1 cellular context compared by ENCODE assay signal in the genomic region with DNA sequence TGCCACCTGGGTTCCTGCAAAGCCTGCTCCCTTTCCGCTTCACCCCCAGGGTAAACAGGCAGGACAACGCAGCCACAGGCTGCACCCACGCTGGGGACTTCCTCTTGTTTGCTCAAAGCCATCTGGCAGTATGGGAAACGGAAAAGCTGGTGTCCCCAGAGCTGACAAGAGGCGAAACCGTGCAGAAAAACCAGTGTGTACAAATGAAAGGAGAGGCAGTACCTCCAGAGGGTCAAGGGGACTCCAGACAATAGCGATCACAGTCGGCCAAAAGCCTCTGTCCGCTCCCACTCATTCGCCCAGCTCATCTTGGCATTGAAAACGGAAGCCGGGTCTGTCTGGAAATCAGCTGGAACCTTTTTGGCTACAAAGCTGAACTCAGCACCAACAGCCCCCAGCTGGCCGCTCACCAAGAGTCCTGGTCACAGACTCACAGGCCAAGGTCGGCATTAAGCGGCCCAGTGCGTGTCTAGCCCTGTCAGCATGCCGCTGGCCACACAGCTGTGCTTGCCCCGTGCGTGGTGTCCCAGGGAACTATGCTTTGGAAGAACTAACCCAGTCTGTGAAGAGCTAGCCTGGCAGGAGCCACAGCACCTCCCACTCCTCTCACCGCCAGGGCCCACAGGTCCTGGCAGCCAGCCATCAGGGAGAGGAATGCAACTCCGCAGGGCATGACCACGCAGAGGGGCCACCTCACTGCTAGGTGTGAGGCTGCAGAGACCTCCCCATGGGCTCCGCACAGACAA.
TF ChIP-seq lines count a peak whose summit lies in the region.

No MANE protein-coding gene starts in this region.

TF ChIP-seq in HepG2, 621 proteins besides CTCF, POLR2A, EP300 and RAD21 (continued from another document and continues in another):
- TF ChIP-seq, protein P1, sequence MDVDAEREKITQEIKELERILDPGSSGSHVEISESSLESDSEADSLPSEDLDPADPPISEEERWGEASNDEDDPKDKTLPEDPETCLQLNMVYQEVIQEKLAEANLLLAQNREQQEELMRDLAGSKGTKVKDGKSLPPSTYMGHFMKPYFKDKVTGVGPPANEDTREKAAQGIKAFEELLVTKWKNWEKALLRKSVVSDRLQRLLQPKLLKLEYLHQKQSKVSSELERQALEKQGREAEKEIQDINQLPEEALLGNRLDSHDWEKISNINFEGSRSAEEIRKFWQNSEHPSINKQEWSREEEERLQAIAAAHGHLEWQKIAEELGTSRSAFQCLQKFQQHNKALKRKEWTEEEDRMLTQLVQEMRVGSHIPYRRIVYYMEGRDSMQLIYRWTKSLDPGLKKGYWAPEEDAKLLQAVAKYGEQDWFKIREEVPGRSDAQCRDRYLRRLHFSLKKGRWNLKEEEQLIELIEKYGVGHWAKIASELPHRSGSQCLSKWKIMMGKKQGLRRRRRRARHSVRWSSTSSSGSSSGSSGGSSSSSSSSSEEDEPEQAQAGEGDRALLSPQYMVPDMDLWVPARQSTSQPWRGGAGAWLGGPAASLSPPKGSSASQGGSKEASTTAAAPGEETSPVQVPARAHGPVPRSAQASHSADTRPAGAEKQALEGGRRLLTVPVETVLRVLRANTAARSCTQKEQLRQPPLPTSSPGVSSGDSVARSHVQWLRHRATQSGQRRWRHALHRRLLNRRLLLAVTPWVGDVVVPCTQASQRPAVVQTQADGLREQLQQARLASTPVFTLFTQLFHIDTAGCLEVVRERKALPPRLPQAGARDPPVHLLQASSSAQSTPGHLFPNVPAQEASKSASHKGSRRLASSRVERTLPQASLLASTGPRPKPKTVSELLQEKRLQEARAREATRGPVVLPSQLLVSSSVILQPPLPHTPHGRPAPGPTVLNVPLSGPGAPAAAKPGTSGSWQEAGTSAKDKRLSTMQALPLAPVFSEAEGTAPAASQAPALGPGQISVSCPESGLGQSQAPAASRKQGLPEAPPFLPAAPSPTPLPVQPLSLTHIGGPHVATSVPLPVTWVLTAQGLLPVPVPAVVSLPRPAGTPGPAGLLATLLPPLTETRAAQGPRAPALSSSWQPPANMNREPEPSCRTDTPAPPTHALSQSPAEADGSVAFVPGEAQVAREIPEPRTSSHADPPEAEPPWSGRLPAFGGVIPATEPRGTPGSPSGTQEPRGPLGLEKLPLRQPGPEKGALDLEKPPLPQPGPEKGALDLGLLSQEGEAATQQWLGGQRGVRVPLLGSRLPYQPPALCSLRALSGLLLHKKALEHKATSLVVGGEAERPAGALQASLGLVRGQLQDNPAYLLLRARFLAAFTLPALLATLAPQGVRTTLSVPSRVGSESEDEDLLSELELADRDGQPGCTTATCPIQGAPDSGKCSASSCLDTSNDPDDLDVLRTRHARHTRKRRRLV (CRISPR knock-in tag; IDR thresholded peaks at IDR 0.05): no peak
- TF ChIP-seq ZNF766 (CRISPR knock-in tag; IDR thresholded peaks at IDR 0.05; ENCODE audit: borderline replicate concordance) (no peak), MAZ (IDR thresholded peaks at IDR 0.05; ENCODE audit: borderline replicate concordance, low read depth, low read length) (no peak), MAZ (CRISPR knock-in tag; IDR thresholded peaks at IDR 0.05; ENCODE audit: low read depth) (no peak), ZFP37 (CRISPR knock-in tag; IDR thresholded peaks at IDR 0.05; ENCODE audit: borderline replicate concordance) (no peak), ZNF768 (CRISPR knock-in tag; IDR thresholded peaks at IDR 0.05) (no peak; the same call in 1 of the 2 replicates), HDAC1 (CRISPR knock-in tag; IDR thresholded peaks at IDR 0.05) (peak; percentile 89), SALL2 (CRISPR knock-in tag; IDR thresholded peaks at IDR 0.05) (0 out of 2 replicates have a peak, but pooled peaks have one; percentile 36), ZMYM2 (CRISPR knock-in tag; IDR thresholded peaks at IDR 0.05) (no peak), TARDBP (CRISPR knock-in tag; IDR thresholded peaks at IDR 0.05) (peak; percentile 67; the same call in 1 of the 2 replicates), HIVEP1 (CRISPR knock-in tag; IDR thresholded peaks at IDR 0.05) (0 out of 2 replicates have a peak, but pooled peaks have one; percentile 69), BRD4 (CRISPR knock-in tag; IDR thresholded peaks at IDR 0.05) (peak; percentile 71), ZNF629 (CRISPR knock-in tag; conservative IDR thresholded peaks at IDR 0.05) (no peak), EHMT2 (IDR thresholded peaks at IDR 0.05; ENCODE audit: borderline replicate concordance, low read depth, low read length) (no peak), FOXP1 (IDR thresholded peaks at IDR 0.05) (no peak), FOXP1 (CRISPR knock-in tag; IDR thresholded peaks at IDR 0.05) (peak; percentile 67), HMG20B (CRISPR knock-in tag; conservative IDR thresholded peaks at IDR 0.05) (peak; percentile 46; the same call in 1 of the 2 replicates), XBP1 (CRISPR knock-in tag; IDR thresholded peaks at IDR 0.05) (no peak), NR1H2 (CRISPR knock-in tag; IDR thresholded peaks at IDR 0.05; ENCODE audit: borderline replicate concordance, low read depth) (no peak), FOXJ3 (CRISPR knock-in tag; IDR thresholded peaks at IDR 0.05; ENCODE audit: borderline replicate concordance) (peak; percentile 61; the same call in 1 of the 2 replicates), CBX2 (IDR thresholded peaks at IDR 0.05; ENCODE audit: low read depth, low read length) (no peak), CBX2 (CRISPR knock-in tag; IDR thresholded peaks at IDR 0.05; ENCODE audit: low read depth) (no peak), KDM1A (CRISPR knock-in tag; IDR thresholded peaks at IDR 0.05) (no peak), ATF7-NPFF (CRISPR knock-in tag; IDR thresholded peaks at IDR 0.05; ENCODE audit: low read depth) (no peak), ZNF501 (CRISPR knock-in tag; IDR thresholded peaks at IDR 0.05) (peak; percentile 42; the same call in 1 of the 2 replicates), DR1 (CRISPR knock-in tag; IDR thresholded peaks at IDR 0.05) (no peak), NR2F2 (IDR thresholded peaks at IDR 0.05; ENCODE audit: borderline replicate concordance, low read depth) (peak; percentile 56; the same call in 1 of the 2 replicates), CEBPB (IDR thresholded peaks at IDR 0.05; ENCODE audit: borderline replicate concordance, low read depth, low read length) (no peak)
- TF ChIP-seq, protein P2, sequence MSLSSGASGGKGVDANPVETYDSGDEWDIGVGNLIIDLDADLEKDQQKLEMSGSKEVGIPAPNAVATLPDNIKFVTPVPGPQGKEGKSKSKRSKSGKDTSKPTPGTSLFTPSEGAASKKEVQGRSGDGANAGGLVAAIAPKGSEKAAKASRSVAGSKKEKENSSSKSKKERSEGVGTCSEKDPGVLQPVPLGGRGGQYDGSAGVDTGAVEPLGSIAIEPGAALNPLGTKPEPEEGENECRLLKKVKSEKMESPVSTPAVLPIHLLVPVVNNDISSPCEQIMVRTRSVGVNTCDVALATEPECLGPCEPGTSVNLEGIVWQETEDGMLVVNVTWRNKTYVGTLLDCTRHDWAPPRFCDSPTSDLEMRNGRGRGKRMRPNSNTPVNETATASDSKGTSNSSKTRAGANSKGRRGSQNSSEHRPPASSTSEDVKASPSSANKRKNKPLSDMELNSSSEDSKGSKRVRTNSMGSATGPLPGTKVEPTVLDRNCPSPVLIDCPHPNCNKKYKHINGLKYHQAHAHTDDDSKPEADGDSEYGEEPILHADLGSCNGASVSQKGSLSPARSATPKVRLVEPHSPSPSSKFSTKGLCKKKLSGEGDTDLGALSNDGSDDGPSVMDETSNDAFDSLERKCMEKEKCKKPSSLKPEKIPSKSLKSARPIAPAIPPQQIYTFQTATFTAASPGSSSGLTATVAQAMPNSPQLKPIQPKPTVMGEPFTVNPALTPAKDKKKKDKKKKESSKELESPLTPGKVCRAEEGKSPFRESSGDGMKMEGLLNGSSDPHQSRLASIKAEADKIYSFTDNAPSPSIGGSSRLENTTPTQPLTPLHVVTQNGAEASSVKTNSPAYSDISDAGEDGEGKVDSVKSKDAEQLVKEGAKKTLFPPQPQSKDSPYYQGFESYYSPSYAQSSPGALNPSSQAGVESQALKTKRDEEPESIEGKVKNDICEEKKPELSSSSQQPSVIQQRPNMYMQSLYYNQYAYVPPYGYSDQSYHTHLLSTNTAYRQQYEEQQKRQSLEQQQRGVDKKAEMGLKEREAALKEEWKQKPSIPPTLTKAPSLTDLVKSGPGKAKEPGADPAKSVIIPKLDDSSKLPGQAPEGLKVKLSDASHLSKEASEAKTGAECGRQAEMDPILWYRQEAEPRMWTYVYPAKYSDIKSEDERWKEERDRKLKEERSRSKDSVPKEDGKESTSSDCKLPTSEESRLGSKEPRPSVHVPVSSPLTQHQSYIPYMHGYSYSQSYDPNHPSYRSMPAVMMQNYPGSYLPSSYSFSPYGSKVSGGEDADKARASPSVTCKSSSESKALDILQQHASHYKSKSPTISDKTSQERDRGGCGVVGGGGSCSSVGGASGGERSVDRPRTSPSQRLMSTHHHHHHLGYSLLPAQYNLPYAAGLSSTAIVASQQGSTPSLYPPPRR (CRISPR knock-in tag; IDR thresholded peaks at IDR 0.05; ENCODE audit: borderline replicate concordance): peak; percentile 82
- TF ChIP-seq, protein P3, sequence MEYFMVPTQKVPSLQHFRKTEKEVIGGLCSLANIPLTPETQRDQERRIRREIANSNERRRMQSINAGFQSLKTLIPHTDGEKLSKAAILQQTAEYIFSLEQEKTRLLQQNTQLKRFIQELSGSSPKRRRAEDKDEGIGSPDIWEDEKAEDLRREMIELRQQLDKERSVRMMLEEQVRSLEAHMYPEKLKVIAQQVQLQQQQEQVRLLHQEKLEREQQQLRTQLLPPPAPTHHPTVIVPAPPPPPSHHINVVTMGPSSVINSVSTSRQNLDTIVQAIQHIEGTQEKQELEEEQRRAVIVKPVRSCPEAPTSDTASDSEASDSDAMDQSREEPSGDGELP (IDR thresholded peaks at IDR 0.05; ENCODE audit: borderline replicate concordance, low read depth): peak; percentile 95
- TF ChIP-seq, protein P4, sequence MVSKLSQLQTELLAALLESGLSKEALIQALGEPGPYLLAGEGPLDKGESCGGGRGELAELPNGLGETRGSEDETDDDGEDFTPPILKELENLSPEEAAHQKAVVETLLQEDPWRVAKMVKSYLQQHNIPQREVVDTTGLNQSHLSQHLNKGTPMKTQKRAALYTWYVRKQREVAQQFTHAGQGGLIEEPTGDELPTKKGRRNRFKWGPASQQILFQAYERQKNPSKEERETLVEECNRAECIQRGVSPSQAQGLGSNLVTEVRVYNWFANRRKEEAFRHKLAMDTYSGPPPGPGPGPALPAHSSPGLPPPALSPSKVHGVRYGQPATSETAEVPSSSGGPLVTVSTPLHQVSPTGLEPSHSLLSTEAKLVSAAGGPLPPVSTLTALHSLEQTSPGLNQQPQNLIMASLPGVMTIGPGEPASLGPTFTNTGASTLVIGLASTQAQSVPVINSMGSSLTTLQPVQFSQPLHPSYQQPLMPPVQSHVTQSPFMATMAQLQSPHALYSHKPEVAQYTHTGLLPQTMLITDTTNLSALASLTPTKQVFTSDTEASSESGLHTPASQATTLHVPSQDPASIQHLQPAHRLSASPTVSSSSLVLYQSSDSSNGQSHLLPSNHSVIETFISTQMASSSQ (IDR thresholded peaks at IDR 0.05; ENCODE audit: low read depth): 0 out of 2 replicates have a peak, but pooled peaks have one; percentile 13
- TF ChIP-seq, protein P4 (CRISPR knock-in tag; IDR thresholded peaks at IDR 0.05; ENCODE audit: borderline replicate concordance): peak; percentile 78; the same call in 1 of the 2 replicates
- TF ChIP-seq, protein P5, sequence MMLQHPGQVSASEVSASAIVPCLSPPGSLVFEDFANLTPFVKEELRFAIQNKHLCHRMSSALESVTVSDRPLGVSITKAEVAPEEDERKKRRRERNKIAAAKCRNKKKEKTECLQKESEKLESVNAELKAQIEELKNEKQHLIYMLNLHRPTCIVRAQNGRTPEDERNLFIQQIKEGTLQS (CRISPR knock-in tag; IDR thresholded peaks at IDR 0.05): no peak
- TF ChIP-seq, protein P6, sequence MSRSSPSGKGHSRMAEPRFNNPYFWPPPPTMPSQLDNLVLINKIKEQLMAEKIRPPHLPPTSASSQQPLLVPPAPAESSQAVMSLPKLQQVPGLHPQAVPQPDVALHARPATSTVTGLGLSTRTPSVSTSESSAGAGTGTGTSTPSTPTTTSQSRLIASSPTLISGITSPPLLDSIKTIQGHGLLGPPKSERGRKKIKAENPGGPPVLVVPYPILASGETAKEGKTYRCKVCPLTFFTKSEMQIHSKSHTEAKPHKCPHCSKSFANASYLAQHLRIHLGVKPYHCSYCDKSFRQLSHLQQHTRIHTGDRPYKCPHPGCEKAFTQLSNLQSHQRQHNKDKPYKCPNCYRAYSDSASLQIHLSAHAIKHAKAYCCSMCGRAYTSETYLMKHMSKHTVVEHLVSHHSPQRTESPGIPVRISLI (CRISPR knock-in tag; IDR thresholded peaks at IDR 0.05; ENCODE audit: borderline replicate concordance): peak; percentile 52; the same call in 1 of the 2 replicates
- TF ChIP-seq, protein P7, sequence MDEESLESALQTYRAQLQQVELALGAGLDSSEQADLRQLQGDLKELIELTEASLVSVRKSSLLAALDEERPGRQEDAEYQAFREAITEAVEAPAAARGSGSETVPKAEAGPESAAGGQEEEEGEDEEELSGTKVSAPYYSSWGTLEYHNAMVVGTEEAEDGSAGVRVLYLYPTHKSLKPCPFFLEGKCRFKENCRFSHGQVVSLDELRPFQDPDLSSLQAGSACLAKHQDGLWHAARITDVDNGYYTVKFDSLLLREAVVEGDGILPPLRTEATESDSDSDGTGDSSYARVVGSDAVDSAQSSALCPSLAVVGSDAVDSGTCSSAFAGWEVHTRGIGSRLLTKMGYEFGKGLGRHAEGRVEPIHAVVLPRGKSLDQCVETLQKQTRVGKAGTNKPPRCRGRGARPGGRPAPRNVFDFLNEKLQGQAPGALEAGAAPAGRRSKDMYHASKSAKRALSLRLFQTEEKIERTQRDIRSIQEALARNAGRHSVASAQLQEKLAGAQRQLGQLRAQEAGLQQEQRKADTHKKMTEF (CRISPR knock-in tag; IDR thresholded peaks at IDR 0.05): peak; percentile 59
- TF ChIP-seq, protein P8, sequence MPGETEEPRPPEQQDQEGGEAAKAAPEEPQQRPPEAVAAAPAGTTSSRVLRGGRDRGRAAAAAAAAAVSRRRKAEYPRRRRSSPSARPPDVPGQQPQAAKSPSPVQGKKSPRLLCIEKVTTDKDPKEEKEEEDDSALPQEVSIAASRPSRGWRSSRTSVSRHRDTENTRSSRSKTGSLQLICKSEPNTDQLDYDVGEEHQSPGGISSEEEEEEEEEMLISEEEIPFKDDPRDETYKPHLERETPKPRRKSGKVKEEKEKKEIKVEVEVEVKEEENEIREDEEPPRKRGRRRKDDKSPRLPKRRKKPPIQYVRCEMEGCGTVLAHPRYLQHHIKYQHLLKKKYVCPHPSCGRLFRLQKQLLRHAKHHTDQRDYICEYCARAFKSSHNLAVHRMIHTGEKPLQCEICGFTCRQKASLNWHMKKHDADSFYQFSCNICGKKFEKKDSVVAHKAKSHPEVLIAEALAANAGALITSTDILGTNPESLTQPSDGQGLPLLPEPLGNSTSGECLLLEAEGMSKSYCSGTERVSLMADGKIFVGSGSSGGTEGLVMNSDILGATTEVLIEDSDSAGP (CRISPR knock-in tag; IDR thresholded peaks at IDR 0.05; ENCODE audit: borderline replicate concordance): peak; percentile 78
